In genomic region chr12:76417116-76417515, GRCh38 we compare ENCODE assay signal across 16 cellular contexts.
DNase-seq lines count a peak whose midpoint lies in the region; ATAC-seq and TF ChIP-seq lines count a peak whose summit lies in the region.
"Had no signal": no experiment of that assay in that cellular context is flagged by ENCODE, and none has a peak within 500 bp of the region (broad histone marks: within the 10 kb centered on the region; RNA-seq: fewer than 3 reads in every experiment).

No MANE protein-coding gene starts in this region.

- no peak overlapping the region for H3K27ac ChIP-seq in prostate gland
- H3K27ac ChIP-seq: foreskin keratinocyte, SJCRH30, stomach had no signal

- no peaks in the 10 kb centered on the region for H3K36me3 ChIP-seq in prostate gland
- H3K36me3 ChIP-seq: MG63, SJCRH30, stomach had no signal

- H3K4me1 Mint-ChIP-seq in activated CD8-positive, alpha-beta T cell treated with anti-CD3 and anti-CD28 coated beads for 36 hours (ENCODE audit: low read depth): peaks cover 18% of the 10 kb centered on the region

- H3K36me3 Mint-ChIP-seq in activated CD8-positive, alpha-beta T cell treated with anti-CD3 and anti-CD28 coated beads for 36 hours (ENCODE audit: low read depth): peaks cover 3% of the 10 kb centered on the region

- no peaks in the 10 kb centered on the region for H3K9me3 Mint-ChIP-seq in activated CD8-positive, alpha-beta T cell treated with anti-CD3 and anti-CD28 coated beads for 36 hours
- H3K9me3 Mint-ChIP-seq: activated naive CD8-positive, alpha-beta T cell treated with anti-CD3 and anti-CD28 coated beads for 36 hours had no signal

- intact Hi-C loops in activated CD8-positive, alpha-beta T cell treated with anti-CD3 and anti-CD28 coated beads for 36 hours (cut with micrococcal nuclease): no loop called here
- intact Hi-C loops in prostate gland (cut with DNase I): no loop called here

- no peak for TF ChIP-seq POLR2A in prostate gland (IDR thresholded peaks at IDR 0.05)

- no peak for DNase-seq in activated CD8-positive, alpha-beta T cell treated with anti-CD3 and anti-CD28 coated beads for 36 hours
- DNase-seq in SKM-1 treated with dmso at 0.1 percent for 144 hours (lab: John Stamatoyannopoulos, UW; ENCODE audit: unreplicated experiment) (no peak), prostate gland (ENCODE audit: low spot score) (no peak), nucleus accumbens (lab: John Stamatoyannopoulos, UW) (no peak)
- DNase-seq in activated effector memory CD4-positive, alpha-beta T cell treated with Interleukin-2 at 50 U/mL for 16 hours: no peak
- DNase-seq: activated naive CD8-positive, alpha-beta T cell treated with anti-CD3 and anti-CD28 coated beads for 36 hours; C1 segment of cervical spinal cord; central memory CD4-positive, alpha-beta T cell; DND-41; foreskin keratinocyte; MG63; SJCRH30; stomach had no signal

- ATAC-seq in GM18858 (IDR thresholded peaks at IDR 0.05; ENCODE audit: unreplicated experiment) (peak; percentile 78), GM21390 (IDR thresholded peaks at IDR 0.05; ENCODE audit: unreplicated experiment) (peak; percentile 85), HG03103 (IDR thresholded peaks at IDR 0.05; ENCODE audit: low read depth, unreplicated experiment) (peak; percentile 58)
- peak; percentile 42 for ATAC-seq in activated CD8-positive, alpha-beta T cell treated with anti-CD3 and anti-CD28 coated beads for 36 hours
- ATAC-seq: foreskin keratinocyte had no signal

- no peaks in the 10 kb centered on the region for H3K9me3 ChIP-seq in prostate gland
- H3K9me3 ChIP-seq: MG63, SJCRH30, stomach had no signal

- no peak for TF ChIP-seq CTCF in activated CD8-positive, alpha-beta T cell treated with anti-CD3 and anti-CD28 coated beads for 36 hours (IDR thresholded peaks at IDR 0.05)
- no peak for TF ChIP-seq CTCF in prostate gland (IDR thresholded peaks at IDR 0.05)

- H3K27ac Mint-ChIP-seq in activated CD8-positive, alpha-beta T cell treated with anti-CD3 and anti-CD28 coated beads for 36 hours: no peak overlapping the region
- H3K27ac Mint-ChIP-seq: activated naive CD8-positive, alpha-beta T cell treated with anti-CD3 and anti-CD28 coated beads for 36 hours had no signal

- CTCF ChIA-PET in activated CD8-positive, alpha-beta T cell treated with anti-CD3 and anti-CD28 coated beads for 36 hours (lab: Charles Lee): no interaction called here

- no peaks in the 10 kb centered on the region for H3K4me1 ChIP-seq in prostate gland (replicated peaks)
- H3K4me1 ChIP-seq: foreskin keratinocyte had no signal

- POLR2A ChIA-PET in activated CD8-positive, alpha-beta T cell treated with anti-CD3 and anti-CD28 coated beads for 36 hours (lab: Charles Lee): no interaction called here

- H3K27me3 Mint-ChIP-seq in activated CD8-positive, alpha-beta T cell treated with anti-CD3 and anti-CD28 coated beads for 36 hours: no peaks in the 10 kb centered on the region
- H3K27me3 Mint-ChIP-seq: activated naive CD8-positive, alpha-beta T cell treated with anti-CD3 and anti-CD28 coated beads for 36 hours had no signal

- no peak overlapping the region for H3K4me3 Mint-ChIP-seq in activated CD8-positive, alpha-beta T cell treated with anti-CD3 and anti-CD28 coated beads for 36 hours
- H3K4me3 Mint-ChIP-seq: activated naive CD8-positive, alpha-beta T cell treated with anti-CD3 and anti-CD28 coated beads for 36 hours had no signal

- H3K4me3 ChIP-seq in prostate gland: no peak overlapping the region
- H3K4me3 ChIP-seq: MG63, SJCRH30, stomach had no signal

- no peaks in the 10 kb centered on the region for H3K27me3 ChIP-seq in prostate gland (replicated peaks; ENCODE audit: insufficient read depth)
- H3K27me3 ChIP-seq: foreskin keratinocyte, MG63, SJCRH30, stomach had no signal
